ENCODE assay signal across 17 cellular contexts in the genomic region with DNA sequence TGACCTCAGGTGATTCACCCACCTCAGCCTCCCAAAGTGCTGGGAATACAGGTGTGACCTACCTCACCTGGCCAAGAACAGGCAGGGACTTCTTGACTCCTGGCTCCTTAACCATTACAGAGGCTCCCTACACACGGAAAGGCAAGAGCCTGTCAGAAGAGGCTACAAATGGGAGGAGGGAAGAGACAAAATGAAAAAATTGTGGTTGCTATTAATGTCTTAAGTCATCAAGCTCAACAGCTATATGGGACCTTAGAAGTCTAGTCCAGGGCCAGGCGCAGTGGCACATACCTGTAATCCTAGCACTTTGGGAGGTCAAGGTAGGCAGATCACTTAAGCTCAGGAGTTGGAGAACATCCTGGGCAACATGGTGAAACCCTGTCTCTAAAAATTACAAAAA. TPM values are rescaled to one million over a fixed set of nuclear protein-coding genes. Genes with fewer than 3 reads are reported as not detected.
A peak's percentile ranks its signal among the peaks of the same experiment; 100 is the strongest.
DNase-seq lines count a peak whose midpoint lies in the region; ATAC-seq and TF ChIP-seq lines count a peak whose summit lies in the region.
"Had no signal": no experiment of that assay in that cellular context is flagged by ENCODE, and none has a peak within 500 bp of the region (broad histone marks: within the 10 kb centered on the region; RNA-seq: fewer than 3 reads in every experiment).

No MANE protein-coding gene starts in this region.

- TF ChIP-seq POLR2A in suprapubic skin (IDR thresholded peaks at IDR 0.05): no peak

- no peak overlapping the region for H3K27ac Mint-ChIP-seq in effector memory CD8-positive, alpha-beta T cell
- no peak overlapping the region for H3K27ac Mint-ChIP-seq in CD4-positive, alpha-beta T cell
- H3K27ac Mint-ChIP-seq: B cell; CD8-positive, alpha-beta memory T cell had no signal

- no peak for DNase-seq in epithelial cell of prostate (ENCODE audit: low read depth, low spot score)
- DNase-seq in hepatocyte (ENCODE audit: low spot score): no peak
- no peak for DNase-seq in suprapubic skin (ENCODE audit: low spot score in 2 of 2)
- no peak for DNase-seq in A673 (ENCODE audit: low spot score)
- no peak for DNase-seq in effector memory CD8-positive, alpha-beta T cell
- DNase-seq in CD4-positive, alpha-beta T cell: no peak
- DNase-seq in NCI-H748 (lab: John Stamatoyannopoulos, UW; ENCODE audit: unreplicated experiment): no peak
- DNase-seq: 8988T; CD8-positive, alpha-beta memory T cell; COR-L47; GDM1 had no signal

- BruUV-seq in A673 (replicated peaks; lab: Mats Ljungman, UMichigan): no TSS peak

- H3K79me2 ChIP-seq in hepatocyte (no peaks in the 10 kb centered on the region), parathyroid adenoma (no peaks in the 10 kb centered on the region)

- no peaks in the 10 kb centered on the region for H3K9me3 Mint-ChIP-seq in effector memory CD8-positive, alpha-beta T cell
- no peaks in the 10 kb centered on the region for H3K9me3 Mint-ChIP-seq in CD4-positive, alpha-beta T cell
- H3K9me3 Mint-ChIP-seq: CD8-positive, alpha-beta memory T cell had no signal

- POLR2A ChIA-PET in A673 (lab: Charles Lee; ENCODE audit: low non-redundant PET): no interaction called here
- POLR2A ChIA-PET in CD4-positive, alpha-beta T cell (lab: Charles Lee): no interaction called here

- H3K4me2 ChIP-seq in hepatocyte (no peak overlapping the region), parathyroid adenoma (ENCODE audit: low read length) (no peak overlapping the region)
- H3K4me2 ChIP-seq: BLaER1 treated with 17β-estradiol and CSF1 and Interleukin-3, amounts not matched to agents 10 nM and 100 nM had no signal

- WGBS in hepatocyte (ENCODE audit: low lambda C conversion rate, missing lambda C conversion rate): 79% methylated on average over 2 of the region's 2 CpGs
- WGBS in suprapubic skin: 87% methylated on average over 2 of the region's 2 CpGs

- H3K36me3 ChIP-seq in hepatocyte (replicated peaks; ENCODE audit: insufficient read depth, low read depth) (no peaks in the 10 kb centered on the region), parathyroid adenoma (ENCODE audit: control insufficient read depth, insufficient read depth, low read length) (no peaks in the 10 kb centered on the region), suprapubic skin (no peaks in the 10 kb centered on the region), A673 (ENCODE audit: insufficient read depth, low read length, poor library complexity, severe bottlenecking) (no peaks in the 10 kb centered on the region)
- H3K36me3 ChIP-seq: BLaER1 treated with 17β-estradiol and CSF1 and Interleukin-3, amounts not matched to agents 10 nM and 100 nM; HAP-1 had no signal

- ATAC-seq in effector memory CD8-positive, alpha-beta T cell (replicated peaks): no peak
- no peak for ATAC-seq in CD4-positive, alpha-beta T cell (ENCODE audit: poor library complexity)

- no peak overlapping the region for H2AFZ ChIP-seq in hepatocyte
- peak overlapping the region; percentile 0 for H2AFZ ChIP-seq in parathyroid adenoma

- H3K9me3 ChIP-seq in hepatocyte (ENCODE audit: low read depth) (no peaks in the 10 kb centered on the region), parathyroid adenoma (ENCODE audit: control insufficient read depth, low read length) (no peaks in the 10 kb centered on the region), suprapubic skin (no peaks in the 10 kb centered on the region), A673 (ENCODE audit: low read depth, low read length, poor library complexity, severe bottlenecking) (no peaks in the 10 kb centered on the region)
- H3K9me3 ChIP-seq in CD4-positive, alpha-beta T cell (ENCODE audit: control insufficient read depth, low read length): no peaks in the 10 kb centered on the region
- H3K9me3 ChIP-seq: BLaER1 treated with 17β-estradiol and CSF1 and Interleukin-3, amounts not matched to agents 10 nM and 100 nM; HAP-1 had no signal

- CTCF ChIA-PET in A673 (lab: Charles Lee): no interaction called here
- CTCF ChIA-PET in CD4-positive, alpha-beta T cell (lab: Charles Lee): interaction anchor here (0.6 kb wide), 1 partner anchor 21 kb away, joined by 3 read pairs; no protein-coding TSS in a partner anchor

- intact Hi-C loops in A673 (cut with micrococcal nuclease; ENCODE audit: unreplicated experiment): no loop called here
- intact Hi-C loops in CD4-positive, alpha-beta T cell (cut with DNase I, micrococcal nuclease): no loop called here

- no peaks in the 10 kb centered on the region for H3K9me2 ChIP-seq in hepatocyte (replicated peaks; ENCODE audit: insufficient read depth)

- TF ChIP-seq CTCF in hepatocyte (IDR thresholded peaks at IDR 0.05; ENCODE audit: poor library complexity) (no peak), parathyroid adenoma (IDR thresholded peaks at IDR 0.05) (no peak), suprapubic skin (IDR thresholded peaks at IDR 0.05) (no peak), A673 (conservative IDR thresholded peaks at IDR 0.05; ENCODE audit: low read depth, low read length) (no peak)
- TF ChIP-seq CTCF in CD4-positive, alpha-beta T cell (IDR thresholded peaks at IDR 0.05): no peak

- no peaks in the 10 kb centered on the region for H3K36me3 Mint-ChIP-seq in effector memory CD8-positive, alpha-beta T cell (ENCODE audit: insufficient read depth)
- H3K36me3 Mint-ChIP-seq in CD4-positive, alpha-beta T cell (ENCODE audit: low read depth): no peaks in the 10 kb centered on the region
- H3K36me3 Mint-ChIP-seq: CD8-positive, alpha-beta memory T cell had no signal

- H3K27ac ChIP-seq in epithelial cell of prostate (peak overlapping the region; percentile 42), hepatocyte (peak overlapping the region; percentile 52), parathyroid adenoma (no peak overlapping the region), suprapubic skin (peak overlapping the region; percentile 82), A673 (ENCODE audit: low read depth, low read length, poor library complexity, severe bottlenecking) (no peak overlapping the region)
- no peak overlapping the region for H3K27ac ChIP-seq in CD4-positive, alpha-beta T cell (ENCODE audit: low read depth, low read length)
- H3K27ac ChIP-seq: BLaER1 treated with 17β-estradiol and CSF1 and Interleukin-3, amounts not matched to agents 10 nM and 100 nM had no signal

- H3K27me3 ChIP-seq in hepatocyte (no peaks in the 10 kb centered on the region), parathyroid adenoma (ENCODE audit: control insufficient read depth, insufficient read depth, low read length) (no peaks in the 10 kb centered on the region), suprapubic skin (no peaks in the 10 kb centered on the region), A673 (replicated peaks; ENCODE audit: insufficient read depth, low read depth, low read length, poor library complexity) (no peaks in the 10 kb centered on the region)
- no peaks in the 10 kb centered on the region for H3K27me3 ChIP-seq in CD4-positive, alpha-beta T cell (ENCODE audit: control insufficient read depth, insufficient read depth, low read length)
- H3K27me3 ChIP-seq: BLaER1 treated with 17β-estradiol and CSF1 and Interleukin-3, amounts not matched to agents 10 nM and 100 nM had no signal

- no peaks in the 10 kb centered on the region for H3K4me1 Mint-ChIP-seq in effector memory CD8-positive, alpha-beta T cell (ENCODE audit: low read depth in 2 of 2)
- no peaks in the 10 kb centered on the region for H3K4me1 Mint-ChIP-seq in CD4-positive, alpha-beta T cell (ENCODE audit: low read depth)
- H3K4me1 Mint-ChIP-seq: B cell; CD8-positive, alpha-beta memory T cell had no signal

- no peaks in the 10 kb centered on the region for H4K20me1 ChIP-seq in hepatocyte (ENCODE audit: insufficient read depth, poor library complexity, severe bottlenecking)
- H4K20me1 ChIP-seq: BLaER1 treated with 17β-estradiol and CSF1 and Interleukin-3, amounts not matched to agents 10 nM and 100 nM had no signal

- H3K9ac ChIP-seq in parathyroid adenoma: no peak overlapping the region
- H3K9ac ChIP-seq: BLaER1 treated with 17β-estradiol and CSF1 and Interleukin-3, amounts not matched to agents 10 nM and 100 nM had no signal

- H3K4me3 ChIP-seq in hepatocyte (no peak overlapping the region), parathyroid adenoma (ENCODE audit: low read depth, low read length) (no peak overlapping the region), suprapubic skin (no peak overlapping the region), A673 (ENCODE audit: low read depth, low read length, poor library complexity, severe bottlenecking) (no peak overlapping the region)
- H3K4me3 ChIP-seq: BLaER1 treated with 17β-estradiol and CSF1 and Interleukin-3, amounts not matched to agents 10 nM and 100 nM; HAP-1 had no signal

- no peak for TF ChIP-seq EP300 in suprapubic skin (IDR thresholded peaks at IDR 0.05)

- H3K4me1 ChIP-seq in hepatocyte (ENCODE audit: insufficient read depth) (peaks cover 3% of the 10 kb centered on the region), parathyroid adenoma (peaks cover 34% of the 10 kb centered on the region), suprapubic skin (peaks cover 26% of the 10 kb centered on the region), A673 (ENCODE audit: insufficient read depth, low read length, poor library complexity, severe bottlenecking) (no peaks in the 10 kb centered on the region)
- H3K4me1 ChIP-seq: BLaER1 treated with 17β-estradiol and CSF1 and Interleukin-3, amounts not matched to agents 10 nM and 100 nM; HAP-1 had no signal

- H3K4me3 Mint-ChIP-seq in effector memory CD8-positive, alpha-beta T cell: no peak overlapping the region
- H3K4me3 Mint-ChIP-seq in CD4-positive, alpha-beta T cell: no peak overlapping the region
- H3K4me3 Mint-ChIP-seq: B cell; CD8-positive, alpha-beta memory T cell had no signal

- H3K27me3 Mint-ChIP-seq in effector memory CD8-positive, alpha-beta T cell: peaks cover 23 to 27% of the 10 kb centered on the region in 2 donors
- no peaks in the 10 kb centered on the region for H3K27me3 Mint-ChIP-seq in CD4-positive, alpha-beta T cell

RNA-seq across cellular contexts. Expression of gene FAM124B, which starts 11.5 kb away (rescaled TPM):
- total RNA-seq in hepatocyte: 0.17 and 0.36 TPM in 2 replicates
- polyA plus RNA-seq in hepatocyte: not detected in 2 replicates
- 1 to 10 TPM in 2 of 4 donors, under 1 TPM in 2; 0.30 to 5.2 (median 1.1) TPM for total RNA-seq in suprapubic skin
- total RNA-seq in A673 (2021): not detected in 2 replicates
- 1 to 10 TPM; 1.1 to 1.3 TPM for total RNA-seq in CD4-positive, alpha-beta T cell
- total RNA-seq: CD8-positive, alpha-beta memory T cell; GM23248; HepG2 had no signal
- polyA plus RNA-seq: CD8-positive, alpha-beta memory T cell; GM23248; HepG2 had no signal

Comparison
In these comparisons a context has a peak if more than half of its experiments do, and no peak if none do; other contexts are left out.
1. H3K27ac ChIP-seq: peak in epithelial cell of prostate (single experiment), hepatocyte (single experiment) and suprapubic skin (single experiment); none in parathyroid adenoma (single experiment), A673 (single experiment) and CD4-positive, alpha-beta T cell (single experiment).